In the genomic region with DNA sequence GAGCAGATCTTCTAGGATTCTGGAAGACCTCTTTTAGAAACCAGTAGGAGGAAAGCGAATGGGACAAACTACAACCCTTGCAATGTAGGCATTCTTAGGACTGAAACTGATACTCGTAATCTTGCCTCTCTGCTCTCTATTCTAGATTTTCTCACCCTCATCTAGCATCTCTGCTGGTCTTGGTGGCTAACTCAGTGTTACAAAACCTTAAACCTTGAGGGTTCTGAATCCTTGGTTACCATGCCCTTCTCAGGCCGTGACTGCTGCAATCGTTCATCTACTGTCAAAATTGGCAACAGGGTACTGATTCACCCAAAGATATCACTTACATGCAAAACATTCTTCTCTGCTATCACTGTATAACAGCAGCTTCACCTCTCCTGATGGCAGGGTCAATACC, we compare ENCODE assay signal across 25 cellular contexts.
"Had no signal": no experiment of that assay in that cellular context is flagged by ENCODE, and none has a peak within 500 bp of the region (broad histone marks: within the 10 kb centered on the region; RNA-seq: fewer than 3 reads in every experiment).

No MANE protein-coding gene starts in this region.

- H3K4me3 Mint-ChIP-seq: activated CD4-positive, alpha-beta memory T cell treated with anti-CD3 and anti-CD28 coated beads, Interleukin-2, amount 10 ng/mL, durations not matched to agents 7 days and 5 days; activated CD4-positive, alpha-beta T cell treated with anti-CD3 and anti-CD28 coated beads for 36 hours; activated naive CD8-positive, alpha-beta T cell treated with anti-CD3 and anti-CD28 coated beads, Interleukin-2, amount 10 ng/mL, durations not matched to agents 7 days and 5 days; activated T-cell treated with anti-CD3 and anti-CD28 coated beads, Interleukin-2, amount 50 U/mL, for 72 hours had no signal

- H3K27ac ChIP-seq: adrenal gland, Peyer's patch, RWPE1, SJCRH30, WERI-Rb-1 had no signal

- DNase-seq: activated CD4-positive, alpha-beta memory T cell treated with anti-CD3 and anti-CD28 coated beads, Interleukin-2, amount 10 ng/mL, durations not matched to agents 7 days and 5 days; activated CD4-positive, alpha-beta T cell treated with anti-CD3 and anti-CD28 coated beads for 36 hours; activated CD4-positive, alpha-beta T cell treated with anti-CD3 and anti-CD28 coated beads, Interleukin-2, amount 50 U/mL, for 1 hour; activated naive CD4-positive, alpha-beta T cell treated with anti-CD3 and anti-CD28 coated beads, Interleukin-2, amount 50 U/mL, for 16 hours; activated naive CD8-positive, alpha-beta T cell treated with anti-CD3 and anti-CD28 coated beads, Interleukin-2, amount 10 ng/mL, durations not matched to agents 7 days and 5 days; activated T-cell treated with anti-CD3 and anti-CD28 coated beads, Interleukin-2, amount 50 U/mL, for 72 hours; adrenal gland; anterior cingulate cortex; cerebellar nuclear complex; NCI-H1092; NCI-H1417; NCI-H1930; NCI-H2171; NCI-H2227 treated with DMSO at 0.1 percent for 48 hours; NCI-H446 treated with DMSO at 0.1 percent for 48 hours; NCI-H524 treated with DMSO at 0.1 percent for 48 hours; NCI-H774; Peyer's patch; Right ventricle myocardium superior; SJCRH30; SK-N-SH; T-helper 1 cell; WERI-Rb-1 had no signal

- H3K36me3 Mint-ChIP-seq: activated naive CD8-positive, alpha-beta T cell treated with anti-CD3 and anti-CD28 coated beads, Interleukin-2, amount 10 ng/mL, durations not matched to agents 7 days and 5 days had no signal

- H3K4me1 ChIP-seq: adrenal gland, Peyer's patch, SJCRH30 had no signal

- H3K4me3 ChIP-seq: adrenal gland, Peyer's patch, SJCRH30 had no signal

- H3K9me3 ChIP-seq: adrenal gland, Peyer's patch, SJCRH30 had no signal

- H3K9me2 ChIP-seq: SK-N-SH had no signal

- H3K27me3 ChIP-seq: Peyer's patch, SJCRH30 had no signal

- FAIRE-seq: colon had no signal

- H3K9ac ChIP-seq: SK-N-SH had no signal

- H3K4me2 ChIP-seq: SK-N-SH had no signal

- H3K36me3 ChIP-seq: adrenal gland, Peyer's patch, SJCRH30, WERI-Rb-1 had no signal

- ATAC-seq: activated CD4-positive, alpha-beta T cell treated with anti-CD3 and anti-CD28 coated beads for 36 hours; activated T-cell treated with anti-CD3 and anti-CD28 coated beads, Interleukin-2, amount 50 U/mL, for 72 hours had no signal

- H3K27ac Mint-ChIP-seq: activated CD4-positive, alpha-beta memory T cell treated with anti-CD3 and anti-CD28 coated beads, Interleukin-2, amount 10 ng/mL, durations not matched to agents 7 days and 5 days; activated CD4-positive, alpha-beta T cell treated with anti-CD3 and anti-CD28 coated beads for 36 hours; activated naive CD8-positive, alpha-beta T cell treated with anti-CD3 and anti-CD28 coated beads, Interleukin-2, amount 10 ng/mL, durations not matched to agents 7 days and 5 days; activated T-cell treated with anti-CD3 and anti-CD28 coated beads, Interleukin-2, amount 50 U/mL, for 72 hours had no signal

- H3K4me1 Mint-ChIP-seq: activated naive CD8-positive, alpha-beta T cell treated with anti-CD3 and anti-CD28 coated beads, Interleukin-2, amount 10 ng/mL, durations not matched to agents 7 days and 5 days had no signal
